ENCODE assay signal across 12 cellular contexts in genomic region chr6:111030008-111031006, GRCh38. TPM values are rescaled to one million over a fixed set of nuclear protein-coding genes. Genes with fewer than 3 reads are reported as not detected.
DNase-seq lines count a peak whose midpoint lies in the region; ATAC-seq and TF ChIP-seq lines count a peak whose summit lies in the region.
"Had no signal": no experiment of that assay in that cellular context is flagged by ENCODE, and none has a peak within 500 bp of the region (broad histone marks: within the 10 kb centered on the region; RNA-seq: fewer than 3 reads in every experiment).

No MANE protein-coding gene starts in this region.

- in situ Hi-C loops in gastrocnemius medialis (cut with MboI; ENCODE audit: low sequenced_read_pairs in 4 of 4), result no loop called here

- H3K27ac ChIP-seq in heart left ventricle (peak overlapping the region in 11 of 12 donors; percentile 34 to 83 (median 58)), gastrocnemius medialis (peak overlapping the region; percentile 39 to 81 (median 72))

- DNase-seq in MG63 (peak; percentile 3), NCI-H82 (lab: John Stamatoyannopoulos, UW) (peak; percentile 84), heart left ventricle (peak; percentile 43 to 77 (median 68)), gastrocnemius medialis (peak; percentile 56 to 78), NCI-H1436 treated with DMSO at 0.1 percent for 48 hours (lab: John Stamatoyannopoulos, UW) (no peak), NCI-H526 (lab: John Stamatoyannopoulos, UW) (no peak)
- DNase-seq: activated CD4-positive, CD25-positive, alpha-beta regulatory T cell treated with anti-CD3 and anti-CD28 coated beads, Interleukin-2, amount 50 U/mL, for 72 hours; effector CD8-positive, alpha-beta T cell; islet precursor cell; NCI-H1048 had no signal

- H3K4me1 ChIP-seq in heart left ventricle, result peaks cover 0 to 23% (median 0%) of the 10 kb centered on the region in 12 donors
- peaks cover 39 to 52% of the 10 kb centered on the region in 2 donors for H3K4me1 ChIP-seq in gastrocnemius medialis

- TF ChIP-seq CTCF in heart left ventricle (IDR thresholded peaks at IDR 0.05), result no peak
- no peak for TF ChIP-seq CTCF in gastrocnemius medialis (IDR thresholded peaks at IDR 0.05 in 4 of 5, conservative IDR thresholded peaks at IDR 0.05 in 1 of 5)

- H3K36me3 ChIP-seq in MG63 (peaks cover 17% of the 10 kb centered on the region), heart left ventricle (peaks cover 0 to 22% (median 18%) of the 10 kb centered on the region in 9 donors), gastrocnemius medialis (peaks cover 0 to 20% of the 10 kb centered on the region in 2 donors)

- no peak overlapping the region for H3K4me3 ChIP-seq in MG63
- no peak overlapping the region for H3K4me3 ChIP-seq in heart left ventricle
- peak overlapping the region in 1 of 4 donors; percentile 14 for H3K4me3 ChIP-seq in gastrocnemius medialis

- 41 to 52% (median 46%) methylated on average over 12 of the region's 12 CpGs for WGBS in heart left ventricle, 4 donors

- H3K9me3 ChIP-seq in MG63 (no peaks in the 10 kb centered on the region), heart left ventricle (no peaks in the 10 kb centered on the region), gastrocnemius medialis (no peaks in the 10 kb centered on the region)

- intact Hi-C loops in heart left ventricle (cut with DNase I), result loop anchor here in 2 of 10 donors (5.0 to 10.0 kb wide), 2 partner anchors 182 to 184 kb away; no protein-coding TSS in a partner anchor
- intact Hi-C loops in gastrocnemius medialis (cut with DNase I; ENCODE audit: low total_unique reads), result loop anchor here (5.0 kb wide), 1 partner anchor 102 kb away; no protein-coding TSS in a partner anchor

- TF ChIP-seq POLR2A in heart left ventricle (IDR thresholded peaks at IDR 0.05) (no peak), gastrocnemius medialis (IDR thresholded peaks at IDR 0.05) (no peak)

- ATAC-seq in heart left ventricle, result peak; percentile 92 to 94 (median 93)
- ATAC-seq in gastrocnemius medialis, result peak; percentile 90 to 97
- no peak for ATAC-seq in HG02970 (IDR thresholded peaks at IDR 0.05; ENCODE audit: low FRiP score, unreplicated experiment)
- ATAC-seq in HG02642 (IDR thresholded peaks at IDR 0.05; ENCODE audit: poor library complexity, unreplicated experiment), result no peak

- H3K27me3 ChIP-seq in MG63, result no peaks in the 10 kb centered on the region
- no peaks in the 10 kb centered on the region for H3K27me3 ChIP-seq in heart left ventricle
- H3K27me3 ChIP-seq in gastrocnemius medialis, result no peaks in the 10 kb centered on the region

RNA-seq across cellular contexts. Expression of gene RPF2, which starts 48.5 kb away (rescaled TPM):
- 51.4 and 105 TPM in 2 replicates for total RNA-seq in MG63 (2014; rRNA removed; shearing (Covaris generic); ENCODE audit: low replicate concordance)
- total RNA-seq in heart left ventricle, result 10 to 100 TPM; 15.4 to 34.1 (median 22.4) TPM
- polyA plus RNA-seq in heart left ventricle, result 10 to 100 TPM; 24.5 to 38.7 TPM
- total RNA-seq in gastrocnemius medialis, result 10 to 100 TPM; 29.3 to 49.0 (median 46.0) TPM

RNA-seq across cellular contexts. Expression of gene SLC16A10, which starts 57.0 kb away (rescaled TPM):
- 0.40 and 1.5 TPM in 2 replicates for total RNA-seq in MG63 (2014; rRNA removed; shearing (Covaris generic); ENCODE audit: low replicate concordance)
- 10 to 100 TPM in 2 of 9 donors, 1 to 10 TPM in 7; 5.1 to 16.7 (median 7.4) TPM for total RNA-seq in heart left ventricle
- polyA plus RNA-seq in heart left ventricle, result 1 to 10 TPM; 1.9 TPM
- total RNA-seq in gastrocnemius medialis, result 100 to 1,000 TPM in 3 of 4 donors, 10 to 100 TPM in 1; 81.5 to 167 (median 144) TPM

Comparison
In these comparisons a context has a peak if more than half of its experiments do, and no peak if none do; other contexts are left out.
1. DNase-seq: peak in MG63 (single experiment), NCI-H82 (single experiment), heart left ventricle (5 of 5) and gastrocnemius medialis (2 of 2); none in NCI-H1436 treated with DMSO at 0.1 percent for 48 hours (single experiment) and NCI-H526 (0 of 2).
2. ATAC-seq: peak in heart left ventricle (4 of 4) and gastrocnemius medialis (2 of 2); none in HG02970 (single experiment) and HG02642 (single experiment).
3. RNA of gene SLC16A10, which starts 57.0 kb away (total RNA-seq): 81.5 to 167 TPM in gastrocnemius medialis; 5.1 to 16.7 TPM in heart left ventricle and 0.40 to 1.5 TPM in MG63; every median in the first group is over 4 times any median in the second.